Comparison of ENCODE assay signal across 8 cellular contexts in the genomic region with DNA sequence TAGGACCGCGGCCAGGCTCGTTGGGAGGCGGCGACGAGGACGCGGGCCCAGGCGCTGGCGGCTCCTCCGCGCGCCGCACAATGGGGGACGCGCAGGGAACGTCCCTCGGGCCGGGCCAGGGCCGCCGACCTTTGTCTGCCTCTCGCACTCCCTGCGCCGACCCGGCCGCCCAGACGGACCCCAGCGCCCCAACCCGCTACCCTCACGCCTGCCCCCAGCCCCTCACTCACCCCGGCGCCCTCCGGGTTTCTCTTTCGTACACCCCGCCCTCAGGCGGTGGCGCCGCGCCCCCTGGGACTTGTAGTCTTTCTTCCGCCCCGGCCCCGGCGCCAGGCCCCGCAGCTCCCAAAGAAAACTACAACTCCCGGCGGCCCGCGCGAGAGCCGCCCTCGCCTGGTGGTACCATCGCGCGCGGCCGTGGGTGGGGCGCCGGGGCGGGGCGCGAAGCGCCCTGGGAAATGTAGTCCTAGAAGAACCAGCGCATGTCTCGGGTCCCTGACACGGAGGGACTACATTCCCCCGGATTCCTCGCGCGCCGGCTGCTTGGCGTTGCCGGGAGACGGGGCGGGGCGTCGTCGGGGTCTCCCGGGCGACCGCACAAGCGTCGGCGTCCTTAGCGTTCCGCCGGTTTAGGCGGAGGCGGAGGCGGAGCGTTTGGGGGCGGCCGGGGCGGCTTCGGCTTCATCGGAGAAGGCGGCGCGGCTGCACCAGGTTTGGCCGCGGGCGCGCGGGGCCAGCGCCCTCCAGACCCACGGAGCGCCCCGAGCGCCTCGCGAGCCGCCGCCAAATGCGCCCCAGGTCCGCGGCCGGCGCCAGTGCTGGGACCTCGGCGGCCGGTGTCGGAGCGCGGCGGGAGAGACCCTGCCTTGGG. TPM values are rescaled to one million over a fixed set of nuclear protein-coding genes. Genes with fewer than 3 reads are reported as not detected.
DNase-seq lines count a peak whose midpoint lies in the region; ATAC-seq and TF ChIP-seq lines count a peak whose summit lies in the region.

C1orf159 (minus strand) TSS at position 260 of the 871 bp plus-strand sequence. CDS start 24,546 bp downstream, outside the sequence.

- peak within 1 kb of the TSS in 1 of 2 donors; percentile 67 for H3K4me3 ChIP-seq in CD4-positive, alpha-beta memory T cell (ENCODE audit: low read length in 2 of 2)
- peak within 1 kb of the TSS; percentile 81 for H3K4me3 ChIP-seq in lung

- peak; percentile 91 for ATAC-seq in GM19467 (IDR thresholded peaks at IDR 0.05; ENCODE audit: unreplicated experiment)
- peak; percentile 97 for ATAC-seq in lung (ENCODE audit: insufficient read depth, low FRiP score)

- CTCF ChIA-PET in CD4-positive, alpha-beta memory T cell (lab: Charles Lee; ENCODE audit: partially characterized antibody): no interaction called here

- peak within 1 kb of the TSS; percentile 71 for H3K27ac ChIP-seq in CD4-positive, alpha-beta memory T cell (ENCODE audit: low read depth, low read length)
- H3K27ac ChIP-seq in lung (ENCODE audit: low read depth in 1 of 2, low read length in 1 of 2): peak within 1 kb of the TSS; percentile 32 to 70

- H3K27me3 ChIP-seq in CD4-positive, alpha-beta memory T cell (ENCODE audit: insufficient read depth, low read length): no peaks in the 10 kb centered on the region
- H3K27me3 ChIP-seq in lung (ENCODE audit: control insufficient read depth, insufficient read depth): no peaks in the 10 kb centered on the region

- peaks cover 0 to 4% of the 10 kb centered on the region in 2 donors for H3K9me3 ChIP-seq in CD4-positive, alpha-beta memory T cell (ENCODE audit: control insufficient read depth in 1 of 2, low read length in 2 of 2)
- H3K9me3 ChIP-seq in lung (ENCODE audit: control insufficient read depth in 2 of 2, insufficient read depth in 1 of 2, low read length in 1 of 2): no peaks in the 10 kb centered on the region

- H3K4me1 Mint-ChIP-seq in CD4-positive, alpha-beta memory T cell: peaks cover 3 to 18% (median 8%) of the 10 kb centered on the region in 4 donors

- peaks cover 0 to 6% (median 3%) of the 10 kb centered on the region in 8 donors for H3K9me3 Mint-ChIP-seq in CD4-positive, alpha-beta memory T cell

- WGBS in lung, 2 donors: 0% methylated on average over 111 to 124 of the region's 124 CpGs

- intact Hi-C loops in CD4-positive, alpha-beta memory T cell (cut with micrococcal nuclease): loop anchor here (1.0 to 5.0 kb wide), 9 partner anchors 47 to 283 kb away; partner anchors contain the start of genes AURKAIP1, CCNL2, CPTP and INTS11

- H3K4me3 Mint-ChIP-seq in CD4-positive, alpha-beta memory T cell: peak within 1 kb of the TSS; percentile 79 to 95 (median 86)

- no peaks in the 10 kb centered on the region for H3K36me3 ChIP-seq in CD4-positive, alpha-beta memory T cell (ENCODE audit: insufficient read depth, low read length)
- no peaks in the 10 kb centered on the region for H3K36me3 ChIP-seq in lung (ENCODE audit: control insufficient read depth in 2 of 2, insufficient read depth in 2 of 2, low read length in 2 of 2)

- POLR2A ChIA-PET in CD4-positive, alpha-beta memory T cell (lab: Charles Lee; ENCODE audit: partially characterized antibody): interaction anchor here (0.6 to 2.9 kb wide), 8 partner anchors 12 to 513 kb away, joined by 3 to 22 read pairs (median 4); partner anchors contain the start of genes AURKAIP1 and CCNL2

- peak within 1 kb of the TSS; percentile 77 to 93 (median 82) for H3K27ac Mint-ChIP-seq in CD4-positive, alpha-beta memory T cell

- peak; percentile 98 for DNase-seq in CD4-positive, alpha-beta memory T cell
- DNase-seq in HS-27A (ENCODE audit: low read depth) (peak; percentile 88), lung (ENCODE audit: low spot score) (peak; percentile 99)
- DNase-seq in NK-92 treated with Interleukin-12 subunit alpha and Interleukin-12 subunit beta, amount 100 ng/mL, for 24 hours (lab: John Stamatoyannopoulos, UW): peak; percentile 92
- peak; percentile 93 to 99 for DNase-seq in activated CD8-positive, alpha-beta memory T cell treated with anti-CD3 and anti-CD28 coated beads for 1 hour (ENCODE audit: extremely low read depth in 1 of 2, low read depth in 1 of 2)
- DNase-seq in effector CD8-positive, alpha-beta T cell (lab: John Stamatoyannopoulos, UW): peak; percentile 97
- DNase-seq in stimulated activated CD4-positive, alpha-beta T cell treated with anti-CD3 and anti-CD28 coated beads, TNF-alpha, amount 100 ng/mL, for 24 hours (ENCODE audit: low read depth in 3 of 3): peak; percentile 97 to 99 (median 97)

- H3K36me3 Mint-ChIP-seq in CD4-positive, alpha-beta memory T cell: peaks cover 6 to 16% of the 10 kb centered on the region in 2 donors

- H3K4me1 ChIP-seq in CD4-positive, alpha-beta memory T cell (ENCODE audit: insufficient read depth, low read length): peaks cover 11% of the 10 kb centered on the region
- peaks cover 0 to 2% of the 10 kb centered on the region in 2 donors for H3K4me1 ChIP-seq in lung (ENCODE audit: control insufficient read depth in 2 of 2, insufficient read depth in 2 of 2, low read length in 2 of 2)

- TF ChIP-seq CTCF in lung (IDR thresholded peaks at IDR 0.05; ENCODE audit: control extremely low read depth, extremely low read depth): no peak

- H3K27me3 Mint-ChIP-seq in CD4-positive, alpha-beta memory T cell: peaks cover 3 to 5% of the 10 kb centered on the region in 2 donors

RNA-seq across cellular contexts. Expression of gene C1orf159, which starts in this region (rescaled TPM):
- 10 to 100 TPM; 15.0 to 15.1 TPM for total RNA-seq in CD4-positive, alpha-beta memory T cell
- polyA plus RNA-seq in CD4-positive, alpha-beta memory T cell: 1 to 10 TPM; 3.8 to 7.9 TPM
- 10 to 100 TPM in 1 of 2 donors, 1 to 10 TPM in 1; 9.9 to 19.2 TPM for total RNA-seq in lung
- 10 to 100 TPM in 1 of 2 donors, 1 to 10 TPM in 1; 9.5 to 16.7 TPM for polyA plus RNA-seq in lung
